In the genomic region with DNA sequence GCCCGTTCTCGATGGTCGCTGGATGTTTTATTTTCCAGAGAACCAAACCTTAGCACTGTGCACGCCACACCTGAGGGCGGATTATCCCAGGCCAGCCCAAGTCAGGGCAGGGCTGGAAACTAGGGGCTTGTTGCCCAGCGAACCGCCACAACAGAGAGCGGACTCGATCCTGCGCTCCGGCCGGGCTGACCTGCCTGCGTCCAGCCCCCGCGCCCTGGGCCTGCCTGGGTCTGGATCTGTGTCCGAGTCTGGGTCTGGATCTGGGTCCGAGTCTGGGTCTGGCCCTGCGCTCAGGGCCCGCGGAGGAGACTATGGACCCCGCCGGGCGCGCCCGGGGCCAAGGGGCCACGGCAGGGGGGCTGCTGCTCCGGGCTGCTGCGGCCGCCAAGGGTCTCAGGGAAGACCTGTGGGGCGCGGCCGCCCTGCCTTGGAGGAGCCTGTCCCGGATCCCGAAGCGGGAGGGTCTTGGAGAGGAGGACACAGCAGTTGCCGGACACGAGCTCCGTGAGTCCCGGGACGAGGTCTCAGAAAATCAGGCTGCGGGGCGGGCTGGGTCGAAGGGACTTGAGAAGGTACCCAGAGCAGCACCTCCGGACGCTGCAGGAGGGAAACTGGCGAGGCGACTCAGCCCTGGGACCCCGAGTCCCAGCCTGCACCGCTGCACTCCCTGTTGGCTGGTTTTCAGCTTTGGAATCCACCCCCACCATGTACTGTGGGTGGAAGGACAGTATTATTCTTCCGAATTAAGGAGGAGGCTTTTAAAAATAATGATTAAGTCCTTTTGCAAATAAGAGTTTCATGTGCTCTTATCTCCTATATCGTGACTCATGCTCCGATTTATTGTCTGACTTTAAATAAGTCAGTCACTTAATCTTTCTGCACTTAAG, we compare ENCODE assay signal across 9 cellular contexts. TPM values are rescaled to one million over a fixed set of nuclear protein-coding genes. Genes with fewer than 3 reads are reported as not detected.
DNase-seq lines count a peak whose midpoint lies in the region; ATAC-seq and TF ChIP-seq lines count a peak whose summit lies in the region.
"Had no signal": no experiment of that assay in that cellular context is flagged by ENCODE, and none has a peak within 500 bp of the region (broad histone marks: within the 10 kb centered on the region; RNA-seq: fewer than 3 reads in every experiment).

ANKDD1B (plus strand) TSS at position 130 of the 887 bp plus-strand sequence; CDS start at position 312, 182 bp downstream.

- H3K4me3 ChIP-seq in Peyer's patch: peak within 1 kb of the TSS; percentile 26 to 63 (median 45)
- H3K4me3 ChIP-seq in fibroblast of villous mesenchyme (ENCODE audit: low read depth, low read length): peak within 1 kb of the TSS; percentile 57

- H3K9me3 ChIP-seq in Peyer's patch: no peaks in the 10 kb centered on the region

- H3K36me3 Mint-ChIP-seq in nephron progenitor cell (ENCODE audit: low read depth): no peaks in the 10 kb centered on the region

- ATAC-seq in HG02870 (IDR thresholded peaks at IDR 0.05; ENCODE audit: unreplicated experiment): no peak

- H3K4me1 ChIP-seq in Peyer's patch: peaks cover 0 to 17% (median 0%) of the 10 kb centered on the region in 4 donors

- no peaks in the 10 kb centered on the region for H3K27me3 ChIP-seq in Peyer's patch

- H3K27me3 Mint-ChIP-seq in nephron progenitor cell (ENCODE audit: low read depth, poor library complexity): no peaks in the 10 kb centered on the region

- H3K27ac Mint-ChIP-seq in nephron progenitor cell: no peak within 1 kb of the TSS
- H3K27ac Mint-ChIP-seq: memory B cell had no signal

- peaks cover 21% of the 10 kb centered on the region for H3K4me1 Mint-ChIP-seq in nephron progenitor cell

- peak within 1 kb of the TSS in 3 of 4 donors; percentile 11 to 34 (median 28) for H3K27ac ChIP-seq in Peyer's patch

- peak within 1 kb of the TSS; percentile 84 for H3K4me3 Mint-ChIP-seq in nephron progenitor cell
- H3K4me3 Mint-ChIP-seq: memory B cell had no signal

- TF ChIP-seq POLR2A in Peyer's patch (IDR thresholded peaks at IDR 0.05): no peak

- no peak for TF ChIP-seq CTCF in GM10266 (IDR thresholded peaks at IDR 0.05; ENCODE audit: control insufficient read depth, insufficient read depth, low read depth, missing control alignments)
- no peak for TF ChIP-seq CTCF in Peyer's patch (IDR thresholded peaks at IDR 0.05)
- no peak for TF ChIP-seq CTCF in fibroblast of villous mesenchyme (IDR thresholded peaks at IDR 0.05; ENCODE audit: insufficient read depth, low read depth, low read length)
- no peak for TF ChIP-seq CTCF in nephron progenitor cell (IDR thresholded peaks at IDR 0.05)

- no peaks in the 10 kb centered on the region for H3K9me3 Mint-ChIP-seq in nephron progenitor cell
- H3K9me3 Mint-ChIP-seq: memory B cell had no signal

- no peaks in the 10 kb centered on the region for H3K36me3 ChIP-seq in Peyer's patch

- DNase-seq in GM10266 (ENCODE audit: extremely low spot score) (peak; percentile 60), Peyer's patch (peak in 2 of 3 donors; percentile 48 to 60), fibroblast of villous mesenchyme (ENCODE audit: low read depth) (peak; percentile 69), nephron progenitor cell (peak; percentile 64), NCI-H1105 (lab: John Stamatoyannopoulos, UW) (no peak), hippocampal formation (lab: John Stamatoyannopoulos, UW) (no peak), cerebellar nuclear complex (lab: John Stamatoyannopoulos, UW) (no peak)

RNA-seq across cellular contexts. Expression of gene ANKDD1B, which starts in this region (rescaled TPM):
- 1 to 10 TPM in 2 of 4 donors, not detected in 2; 3.2 to 5.0 TPM for total RNA-seq in Peyer's patch
- total RNA-seq in fibroblast of villous mesenchyme: under 0.01 and 0.32 TPM in 2 replicates

Comparison
In these comparisons a context has a peak if more than half of its experiments do, and no peak if none do; other contexts are left out.
1. Peak in DNase-seq and H3K4me3 ChIP-seq in fibroblast of villous mesenchyme; RNA of the gene not detected or under 1 TPM.
2. DNase-seq: peak in GM10266 (single experiment), Peyer's patch (2 of 3) and nephron progenitor cell (single experiment); none in NCI-H1105 (single experiment), hippocampal formation (0 of 2) and cerebellar nuclear complex (0 of 2).